9 cellular contexts compared by ENCODE assay signal in the genomic region with DNA sequence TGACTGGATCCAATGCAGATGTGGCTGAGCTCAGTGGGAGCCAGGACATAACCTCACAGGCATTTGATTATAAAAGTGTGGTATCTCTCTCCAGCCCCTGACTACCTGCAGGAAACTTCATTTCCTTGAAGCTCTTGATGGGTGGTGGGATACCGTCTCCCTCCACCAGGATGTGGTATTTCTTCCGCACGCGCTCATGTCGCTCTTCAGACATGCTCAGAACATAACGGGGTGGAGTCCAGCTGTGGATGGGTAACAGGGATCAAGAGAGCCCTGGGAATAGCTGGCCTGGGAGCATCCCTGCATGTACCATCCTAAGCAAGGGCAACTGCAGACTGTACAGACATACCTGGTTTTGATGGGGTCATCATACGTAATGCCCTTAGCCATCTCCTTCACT. TPM values are rescaled to one million over a fixed set of nuclear protein-coding genes. Genes with fewer than 3 reads are reported as not detected.
A peak's percentile ranks its signal among the peaks of the same experiment; 100 is the strongest.
DNase-seq lines count a peak whose midpoint lies in the region; FAIRE-seq and TF ChIP-seq lines count a peak whose summit lies in the region.
"Had no signal": no experiment of that assay in that cellular context is flagged by ENCODE, and none has a peak within 500 bp of the region (broad histone marks: within the 10 kb centered on the region; RNA-seq: fewer than 3 reads in every experiment).

No MANE protein-coding gene starts in this region.

- H3K4ac ChIP-seq in mesendoderm (ENCODE audit: low read depth, low read length) (no peak overlapping the region), neuronal stem cell (ENCODE audit: low read length) (no peak overlapping the region)

- H3K9me3 ChIP-seq in astrocyte (ENCODE audit: insufficient read depth, low read depth, low read length) (no peaks in the 10 kb centered on the region), neuronal stem cell (replicated peaks in 1 of 2; ENCODE audit: control insufficient read depth in 2 of 2, insufficient read depth in 1 of 2, low read depth in 1 of 2, low read length in 2 of 2) (no peaks in the 10 kb centered on the region)

- no peak for TF ChIP-seq CTCF in HFF-Myc (IDR thresholded peaks at IDR 0.05; ENCODE audit: low read depth, low read length, missing control alignments)
- no peak for TF ChIP-seq CTCF in astrocyte (IDR thresholded peaks at IDR 0.05; ENCODE audit: insufficient read depth, low read depth, low read length)

- WGBS in mesendoderm (ENCODE audit: extremely low coverage, insufficient coverage, low lambda C conversion rate) = no CpG with 5 or more reads among the region's 7 CpGs
- no CpG with 5 or more reads among the region's 7 CpGs for WGBS in neuronal stem cell (ENCODE audit: extremely low coverage in 2 of 2, insufficient read length in 2 of 2, insufficient replicate concordance in 1 of 2), 2 donors

- H3K27ac ChIP-seq in ACC112 (ENCODE audit: low read depth, low read length) (no peak overlapping the region), astrocyte (ENCODE audit: low read depth, low read length) (no peak overlapping the region), mesendoderm (ENCODE audit: low read depth, low read length) (no peak overlapping the region), neuronal stem cell (replicated peaks; ENCODE audit: low read length) (no peak overlapping the region)

- H3K56ac ChIP-seq in mesendoderm (ENCODE audit: low read length) = no peak overlapping the region

- H3K23ac ChIP-seq in mesendoderm (ENCODE audit: low read length) (no peak overlapping the region), neuronal stem cell (ENCODE audit: low read depth, low read length, poor library complexity) (no peak overlapping the region)

- H3K9me3 Mint-ChIP-seq in astrocyte (ENCODE audit: unreplicated experiment) = no peaks in the 10 kb centered on the region

- peak overlapping the region; percentile 87 for H3K4me3 Mint-ChIP-seq in astrocyte (ENCODE audit: unreplicated experiment)

- H3K27me3 Mint-ChIP-seq in astrocyte (ENCODE audit: low read depth, unreplicated experiment) = no peaks in the 10 kb centered on the region

- H3K14ac ChIP-seq in neuronal stem cell (ENCODE audit: low read length) = no peak overlapping the region

- H2BK15ac ChIP-seq in mesendoderm (replicated peaks; ENCODE audit: low read depth) (no peak overlapping the region), neuronal stem cell (ENCODE audit: low read length) (no peak overlapping the region)

- peaks cover 30% of the 10 kb centered on the region for H3K36me3 Mint-ChIP-seq in astrocyte (ENCODE audit: low read depth, unreplicated experiment)

- no peak overlapping the region for H2BK120ac ChIP-seq in mesendoderm (ENCODE audit: low read depth, low read length)
- H2BK120ac ChIP-seq in neuronal stem cell (ENCODE audit: low read depth, low read length) = no peak overlapping the region

- DNase-seq in HFF-Myc (ENCODE audit: extremely low read depth, low read depth) (no peak), astrocyte (ENCODE audit: low read depth) (no peak), mesendoderm (no peak), neuronal stem cell (ENCODE audit: low spot score) (no peak), ecto neural progenitor cell (ENCODE audit: low spot score) (no peak), GDM1 (lab: John Stamatoyannopoulos, UW) (no peak)
- DNase-seq in stimulated activated CD4-positive, alpha-beta T cell treated with anti-CD3 and anti-CD28 coated beads, Interleukin-15, amount 100 ng/mL, for 24 hours = no peak
- DNase-seq: NCI-H2029 treated with DMSO at 0.1 percent for 48 hours had no signal

- H4K91ac ChIP-seq in neuronal stem cell (ENCODE audit: low read depth, low read length, poor library complexity) = no peak overlapping the region

- H3K9ac ChIP-seq in astrocyte (ENCODE audit: low read length) = peak overlapping the region; percentile 94
- peak overlapping the region; percentile 98 for H3K9ac ChIP-seq in mesendoderm (ENCODE audit: low read length)
- H3K9ac ChIP-seq in neuronal stem cell (ENCODE audit: low read depth, low read length, poor library complexity) = no peak overlapping the region

- H4K5ac ChIP-seq in mesendoderm (ENCODE audit: low read length) = no peak overlapping the region

- H2AK5ac ChIP-seq in mesendoderm (ENCODE audit: low read length) (no peak overlapping the region), neuronal stem cell (ENCODE audit: low read depth, low read length) (no peak overlapping the region)

- FAIRE-seq in astrocyte (lab: Jason Lieb, UNC) = no peak

- H3K27ac Mint-ChIP-seq in astrocyte (ENCODE audit: unreplicated experiment) = peak overlapping the region; percentile 70

- peak overlapping the region; percentile 98 for H3K4me2 ChIP-seq in astrocyte (ENCODE audit: low read length)
- peak overlapping the region; percentile 78 for H3K4me2 ChIP-seq in mesendoderm (ENCODE audit: low read length)
- H3K4me2 ChIP-seq in neuronal stem cell (ENCODE audit: insufficient read depth, low read length, poor library complexity, severe bottlenecking) = no peak overlapping the region

- no peaks in the 10 kb centered on the region for H3K27me3 ChIP-seq in ACC112 (ENCODE audit: insufficient read depth, low read length)
- H3K27me3 ChIP-seq in astrocyte (ENCODE audit: insufficient read depth, low read length) = no peaks in the 10 kb centered on the region
- no peaks in the 10 kb centered on the region for H3K27me3 ChIP-seq in mesendoderm (ENCODE audit: insufficient read depth, low read length, poor library complexity)
- H3K27me3 ChIP-seq in neuronal stem cell (ENCODE audit: control insufficient read depth in 3 of 3, insufficient read depth in 3 of 3, low read depth in 1 of 3, low read length in 3 of 3) = no peaks in the 10 kb centered on the region

- H4K8ac ChIP-seq in mesendoderm (ENCODE audit: low read depth, low read length) = no peak overlapping the region
- no peak overlapping the region for H4K8ac ChIP-seq in neuronal stem cell (ENCODE audit: low read depth, low read length)

- H3K79me2 ChIP-seq in ACC112 (ENCODE audit: control insufficient read depth, insufficient read depth, low read length, unreplicated experiment) (peaks cover 28% of the 10 kb centered on the region), astrocyte (ENCODE audit: insufficient read depth, low read length) (peaks cover 42% of the 10 kb centered on the region), mesendoderm (ENCODE audit: control insufficient read depth, insufficient read depth, low read length) (peaks cover 10% of the 10 kb centered on the region)

- H2BK5ac ChIP-seq in mesendoderm (ENCODE audit: low read length) (no peak overlapping the region), neuronal stem cell (ENCODE audit: low read length) (no peak overlapping the region)

- H3K4me3 ChIP-seq in ACC112 (ENCODE audit: low read depth, low read length) (peak overlapping the region; percentile 89), HFF-Myc (replicated peaks; ENCODE audit: low read depth, low read length) (peak overlapping the region; percentile 98), astrocyte (ENCODE audit: insufficient read depth, low read depth, low read length) (peak overlapping the region; percentile 85), mesendoderm (ENCODE audit: low read length) (no peak overlapping the region), neuronal stem cell (ENCODE audit: low read length in 2 of 2) (peak overlapping the region in 1 of 2 donors; percentile 91)

- H3K4me1 ChIP-seq in ACC112 (ENCODE audit: control insufficient read depth, insufficient read depth, low read length, unreplicated experiment) (peaks cover 6% of the 10 kb centered on the region), astrocyte (ENCODE audit: insufficient read depth, low read length) (peaks cover 16% of the 10 kb centered on the region), mesendoderm (ENCODE audit: control insufficient read depth, low read depth, low read length) (no peaks in the 10 kb centered on the region), neuronal stem cell (ENCODE audit: control insufficient read depth in 2 of 2, insufficient read depth in 1 of 2, low read depth in 1 of 2, low read length in 2 of 2) (peaks cover 4 to 9% of the 10 kb centered on the region in 2 donors)

- H3K18ac ChIP-seq in mesendoderm (ENCODE audit: low read length) (no peak overlapping the region), neuronal stem cell (ENCODE audit: low read length) (no peak overlapping the region)

- H2BK12ac ChIP-seq in neuronal stem cell (ENCODE audit: low read length) = no peak overlapping the region

- peaks cover 13% of the 10 kb centered on the region for H3K79me1 ChIP-seq in mesendoderm (ENCODE audit: low read length)
- peaks cover 18% of the 10 kb centered on the region for H3K79me1 ChIP-seq in neuronal stem cell (ENCODE audit: low read depth, low read length)

- H2AFZ ChIP-seq in ACC112 (ENCODE audit: low read length, unreplicated experiment) = no peak overlapping the region
- no peak overlapping the region for H2AFZ ChIP-seq in astrocyte (ENCODE audit: low read depth, low read length)
- H2AFZ ChIP-seq in neuronal stem cell (ENCODE audit: low read length) = no peak overlapping the region

- peaks cover 41% of the 10 kb centered on the region for H4K20me1 ChIP-seq in astrocyte (ENCODE audit: insufficient read depth, low read length)

- H3K36me3 ChIP-seq in ACC112 (ENCODE audit: insufficient read depth, low read length) = peaks cover 10% of the 10 kb centered on the region; the same call in 1 of the 2 replicates
- peaks cover 35% of the 10 kb centered on the region for H3K36me3 ChIP-seq in astrocyte (ENCODE audit: insufficient read depth, low read length)
- H3K36me3 ChIP-seq in mesendoderm (ENCODE audit: control insufficient read depth, insufficient read depth, low read length) = peaks cover 11% of the 10 kb centered on the region
- peaks cover 64 to 75% of the 10 kb centered on the region in 2 donors for H3K36me3 ChIP-seq in neuronal stem cell (replicated peaks in 1 of 2; ENCODE audit: control insufficient read depth in 2 of 2, insufficient read depth in 2 of 2, low read length in 2 of 2)

- H3K4me1 Mint-ChIP-seq in astrocyte (ENCODE audit: low read depth, unreplicated experiment) = peaks cover 11% of the 10 kb centered on the region

RNA-seq across cellular contexts. Expression of a gene that starts 1.2 kb away (rescaled TPM):
- 92.5 and 99.5 TPM in 2 replicates for total RNA-seq in astrocyte
- 74.4 TPM for polyA plus RNA-seq in mesendoderm (2013, experiment 1 of 2)
- 72.2 TPM for polyA plus RNA-seq in mesendoderm (2013, experiment 2 of 2)
- polyA plus RNA-seq in neuronal stem cell (2013, experiment 1 of 2) = 67.4 TPM
- polyA plus RNA-seq in neuronal stem cell (2013, experiment 2 of 2) = 68.2 TPM

RNA-seq across cellular contexts. Expression of a gene that starts 6.0 kb away (rescaled TPM):
- 15.6 and 16.3 TPM in 2 replicates for total RNA-seq in astrocyte
- 8.2 TPM for polyA plus RNA-seq in mesendoderm (2013, experiment 1 of 2)
- 7.6 TPM for polyA plus RNA-seq in mesendoderm (2013, experiment 2 of 2)
- polyA plus RNA-seq in neuronal stem cell (2013, experiment 1 of 2) = 1.2 TPM
- polyA plus RNA-seq in neuronal stem cell (2013, experiment 2 of 2) = 1.2 TPM

RNA-seq across cellular contexts. Expression of a gene that starts 18.2 kb away (rescaled TPM):
- total RNA-seq in astrocyte = 590 and 591 TPM in 2 replicates
- polyA plus RNA-seq in mesendoderm (2013, experiment 1 of 2) = 117 TPM
- polyA plus RNA-seq in mesendoderm (2013, experiment 2 of 2) = 119 TPM
- polyA plus RNA-seq in neuronal stem cell (2013, experiment 1 of 2) = 206 TPM
- 193 TPM for polyA plus RNA-seq in neuronal stem cell (2013, experiment 2 of 2)

RNA-seq across cellular contexts. Expression of a gene that starts 38.8 kb away (rescaled TPM):
- 47.8 and 48.3 TPM in 2 replicates for total RNA-seq in astrocyte
- polyA plus RNA-seq in mesendoderm (2013, experiment 1 of 2) = 34.2 TPM
- polyA plus RNA-seq in mesendoderm (2013, experiment 2 of 2) = 33.5 TPM
- 58.6 TPM for polyA plus RNA-seq in neuronal stem cell (2013, experiment 1 of 2)
- polyA plus RNA-seq in neuronal stem cell (2013, experiment 2 of 2) = 63.2 TPM

RNA-seq across cellular contexts. Expression of a gene that starts 42.1 kb away (rescaled TPM):
- 350 and 371 TPM in 2 replicates for total RNA-seq in astrocyte
- polyA plus RNA-seq in mesendoderm (2013, experiment 1 of 2) = 305 TPM
- 309 TPM for polyA plus RNA-seq in mesendoderm (2013, experiment 2 of 2)
- polyA plus RNA-seq in neuronal stem cell (2013, experiment 1 of 2) = 205 TPM
- polyA plus RNA-seq in neuronal stem cell (2013, experiment 2 of 2) = 197 TPM
